In genomic region chr12:106671840-106672239, GRCh38 we compare ENCODE assay signal across 2 cellular contexts.
TF ChIP-seq lines count a peak whose summit lies in the region.

No MANE protein-coding gene starts in this region.

TF ChIP-seq in GM23338, 12 proteins besides CTCF, POLR2A, EP300 and RAD21:
- TF ChIP-seq, protein P1, sequence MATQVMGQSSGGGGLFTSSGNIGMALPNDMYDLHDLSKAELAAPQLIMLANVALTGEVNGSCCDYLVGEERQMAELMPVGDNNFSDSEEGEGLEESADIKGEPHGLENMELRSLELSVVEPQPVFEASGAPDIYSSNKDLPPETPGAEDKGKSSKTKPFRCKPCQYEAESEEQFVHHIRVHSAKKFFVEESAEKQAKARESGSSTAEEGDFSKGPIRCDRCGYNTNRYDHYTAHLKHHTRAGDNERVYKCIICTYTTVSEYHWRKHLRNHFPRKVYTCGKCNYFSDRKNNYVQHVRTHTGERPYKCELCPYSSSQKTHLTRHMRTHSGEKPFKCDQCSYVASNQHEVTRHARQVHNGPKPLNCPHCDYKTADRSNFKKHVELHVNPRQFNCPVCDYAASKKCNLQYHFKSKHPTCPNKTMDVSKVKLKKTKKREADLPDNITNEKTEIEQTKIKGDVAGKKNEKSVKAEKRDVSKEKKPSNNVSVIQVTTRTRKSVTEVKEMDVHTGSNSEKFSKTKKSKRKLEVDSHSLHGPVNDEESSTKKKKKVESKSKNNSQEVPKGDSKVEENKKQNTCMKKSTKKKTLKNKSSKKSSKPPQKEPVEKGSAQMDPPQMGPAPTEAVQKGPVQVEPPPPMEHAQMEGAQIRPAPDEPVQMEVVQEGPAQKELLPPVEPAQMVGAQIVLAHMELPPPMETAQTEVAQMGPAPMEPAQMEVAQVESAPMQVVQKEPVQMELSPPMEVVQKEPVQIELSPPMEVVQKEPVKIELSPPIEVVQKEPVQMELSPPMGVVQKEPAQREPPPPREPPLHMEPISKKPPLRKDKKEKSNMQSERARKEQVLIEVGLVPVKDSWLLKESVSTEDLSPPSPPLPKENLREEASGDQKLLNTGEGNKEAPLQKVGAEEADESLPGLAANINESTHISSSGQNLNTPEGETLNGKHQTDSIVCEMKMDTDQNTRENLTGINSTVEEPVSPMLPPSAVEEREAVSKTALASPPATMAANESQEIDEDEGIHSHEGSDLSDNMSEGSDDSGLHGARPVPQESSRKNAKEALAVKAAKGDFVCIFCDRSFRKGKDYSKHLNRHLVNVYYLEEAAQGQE (IDR thresholded peaks at IDR 0.05; ENCODE audit: unreplicated experiment) = no peak
- no peak for TF ChIP-seq NANOG (IDR thresholded peaks at IDR 0.05; ENCODE audit: borderline replicate concordance)
- TF ChIP-seq, protein P2, sequence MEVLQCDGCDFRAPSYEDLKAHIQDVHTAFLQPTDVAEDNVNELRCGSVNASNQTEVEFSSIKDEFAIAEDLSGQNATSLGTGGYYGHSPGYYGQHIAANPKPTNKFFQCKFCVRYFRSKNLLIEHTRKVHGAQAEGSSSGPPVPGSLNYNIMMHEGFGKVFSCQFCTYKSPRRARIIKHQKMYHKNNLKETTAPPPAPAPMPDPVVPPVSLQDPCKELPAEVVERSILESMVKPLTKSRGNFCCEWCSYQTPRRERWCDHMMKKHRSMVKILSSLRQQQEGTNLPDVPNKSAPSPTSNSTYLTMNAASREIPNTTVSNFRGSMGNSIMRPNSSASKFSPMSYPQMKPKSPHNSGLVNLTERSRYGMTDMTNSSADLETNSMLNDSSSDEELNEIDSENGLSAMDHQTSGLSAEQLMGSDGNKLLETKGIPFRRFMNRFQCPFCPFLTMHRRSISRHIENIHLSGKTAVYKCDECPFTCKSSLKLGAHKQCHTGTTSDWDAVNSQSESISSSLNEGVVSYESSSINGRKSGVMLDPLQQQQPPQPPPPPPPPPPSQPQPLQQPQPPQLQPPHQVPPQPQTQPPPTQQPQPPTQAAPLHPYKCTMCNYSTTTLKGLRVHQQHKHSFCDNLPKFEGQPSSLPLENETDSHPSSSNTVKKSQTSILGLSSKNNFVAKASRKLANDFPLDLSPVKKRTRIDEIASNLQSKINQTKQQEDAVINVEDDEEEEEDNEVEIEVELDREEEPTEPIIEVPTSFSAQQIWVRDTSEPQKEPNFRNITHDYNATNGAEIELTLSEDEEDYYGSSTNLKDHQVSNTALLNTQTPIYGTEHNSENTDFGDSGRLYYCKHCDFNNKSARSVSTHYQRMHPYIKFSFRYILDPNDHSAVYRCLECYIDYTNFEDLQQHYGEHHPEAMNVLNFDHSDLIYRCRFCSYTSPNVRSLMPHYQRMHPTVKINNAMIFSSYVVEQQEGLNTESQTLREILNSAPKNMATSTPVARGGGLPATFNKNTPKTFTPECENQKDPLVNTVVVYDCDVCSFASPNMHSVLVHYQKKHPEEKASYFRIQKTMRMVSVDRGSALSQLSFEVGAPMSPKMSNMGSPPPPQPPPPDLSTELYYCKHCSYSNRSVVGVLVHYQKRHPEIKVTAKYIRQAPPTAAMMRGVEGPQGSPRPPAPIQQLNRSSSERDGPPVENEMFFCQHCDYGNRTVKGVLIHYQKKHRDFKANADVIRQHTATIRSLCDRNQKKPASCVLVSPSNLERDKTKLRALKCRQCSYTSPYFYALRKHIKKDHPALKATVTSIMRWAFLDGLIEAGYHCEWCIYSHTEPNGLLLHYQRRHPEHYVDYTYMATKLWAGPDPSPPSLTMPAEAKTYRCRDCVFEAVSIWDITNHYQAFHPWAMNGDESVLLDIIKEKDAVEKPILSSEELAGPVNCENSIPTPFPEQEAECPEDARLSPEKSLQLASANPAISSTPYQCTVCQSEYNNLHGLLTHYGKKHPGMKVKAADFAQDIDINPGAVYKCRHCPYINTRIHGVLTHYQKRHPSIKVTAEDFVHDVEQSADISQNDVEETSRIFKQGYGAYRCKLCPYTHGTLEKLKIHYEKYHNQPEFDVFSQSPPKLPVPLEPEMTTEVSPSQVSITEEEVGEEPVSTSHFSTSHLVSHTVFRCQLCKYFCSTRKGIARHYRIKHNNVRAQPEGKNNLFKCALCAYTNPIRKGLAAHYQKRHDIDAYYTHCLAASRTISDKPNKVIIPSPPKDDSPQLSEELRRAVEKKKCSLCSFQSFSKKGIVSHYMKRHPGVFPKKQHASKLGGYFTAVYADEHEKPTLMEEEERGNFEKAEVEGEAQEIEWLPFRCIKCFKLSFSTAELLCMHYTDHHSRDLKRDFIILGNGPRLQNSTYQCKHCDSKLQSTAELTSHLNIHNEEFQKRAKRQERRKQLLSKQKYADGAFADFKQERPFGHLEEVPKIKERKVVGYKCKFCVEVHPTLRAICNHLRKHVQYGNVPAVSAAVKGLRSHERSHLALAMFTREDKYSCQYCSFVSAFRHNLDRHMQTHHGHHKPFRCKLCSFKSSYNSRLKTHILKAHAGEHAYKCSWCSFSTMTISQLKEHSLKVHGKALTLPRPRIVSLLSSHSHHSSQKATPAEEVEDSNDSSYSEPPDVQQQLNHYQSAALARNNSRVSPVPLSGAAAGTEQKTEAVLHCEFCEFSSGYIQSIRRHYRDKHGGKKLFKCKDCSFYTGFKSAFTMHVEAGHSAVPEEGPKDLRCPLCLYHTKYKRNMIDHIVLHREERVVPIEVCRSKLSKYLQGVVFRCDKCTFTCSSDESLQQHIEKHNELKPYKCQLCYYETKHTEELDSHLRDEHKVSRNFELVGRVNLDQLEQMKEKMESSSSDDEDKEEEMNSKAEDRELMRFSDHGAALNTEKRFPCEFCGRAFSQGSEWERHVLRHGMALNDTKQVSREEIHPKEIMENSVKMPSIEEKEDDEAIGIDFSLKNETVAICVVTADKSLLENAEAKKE (CRISPR knock-in tag; IDR thresholded peaks at IDR 0.05) = no peak

TF ChIP-seq in H1, 55 proteins besides CTCF, POLR2A, EP300 and RAD21:
- TF ChIP-seq SAP30 (IDR thresholded peaks at IDR 0.05; ENCODE audit: insufficient read depth, insufficient replicate concordance, low read length) (no peak), CHD1 (IDR thresholded peaks at IDR 0.05; ENCODE audit: low read depth, low read length) (no peak), CTBP2 (IDR thresholded peaks at IDR 0.05; ENCODE audit: borderline replicate concordance, insufficient read depth, insufficient read length, low read length) (no peak), SIRT6 (IDR thresholded peaks at IDR 0.05; ENCODE audit: low read length) (no peak), TEAD4 (IDR thresholded peaks at IDR 0.05; ENCODE audit: low read depth, low read length) (no peak), SP4 (IDR thresholded peaks at IDR 0.05; ENCODE audit: low read length) (no peak), ZNF274 (IDR thresholded peaks at IDR 0.05; ENCODE audit: borderline replicate concordance, extremely low read depth, low read length) (no peak), TAF7 (optimal IDR thresholded peaks at IDR 0.05; ENCODE audit: borderline replicate concordance, low read depth, low read length) (no peak), TBP (IDR thresholded peaks at IDR 0.05; ENCODE audit: low read depth, low read length) (no peak), POU5F1 (IDR thresholded peaks at IDR 0.05; ENCODE audit: low read depth, low read length) (no peak)
- TF ChIP-seq, protein P3, sequence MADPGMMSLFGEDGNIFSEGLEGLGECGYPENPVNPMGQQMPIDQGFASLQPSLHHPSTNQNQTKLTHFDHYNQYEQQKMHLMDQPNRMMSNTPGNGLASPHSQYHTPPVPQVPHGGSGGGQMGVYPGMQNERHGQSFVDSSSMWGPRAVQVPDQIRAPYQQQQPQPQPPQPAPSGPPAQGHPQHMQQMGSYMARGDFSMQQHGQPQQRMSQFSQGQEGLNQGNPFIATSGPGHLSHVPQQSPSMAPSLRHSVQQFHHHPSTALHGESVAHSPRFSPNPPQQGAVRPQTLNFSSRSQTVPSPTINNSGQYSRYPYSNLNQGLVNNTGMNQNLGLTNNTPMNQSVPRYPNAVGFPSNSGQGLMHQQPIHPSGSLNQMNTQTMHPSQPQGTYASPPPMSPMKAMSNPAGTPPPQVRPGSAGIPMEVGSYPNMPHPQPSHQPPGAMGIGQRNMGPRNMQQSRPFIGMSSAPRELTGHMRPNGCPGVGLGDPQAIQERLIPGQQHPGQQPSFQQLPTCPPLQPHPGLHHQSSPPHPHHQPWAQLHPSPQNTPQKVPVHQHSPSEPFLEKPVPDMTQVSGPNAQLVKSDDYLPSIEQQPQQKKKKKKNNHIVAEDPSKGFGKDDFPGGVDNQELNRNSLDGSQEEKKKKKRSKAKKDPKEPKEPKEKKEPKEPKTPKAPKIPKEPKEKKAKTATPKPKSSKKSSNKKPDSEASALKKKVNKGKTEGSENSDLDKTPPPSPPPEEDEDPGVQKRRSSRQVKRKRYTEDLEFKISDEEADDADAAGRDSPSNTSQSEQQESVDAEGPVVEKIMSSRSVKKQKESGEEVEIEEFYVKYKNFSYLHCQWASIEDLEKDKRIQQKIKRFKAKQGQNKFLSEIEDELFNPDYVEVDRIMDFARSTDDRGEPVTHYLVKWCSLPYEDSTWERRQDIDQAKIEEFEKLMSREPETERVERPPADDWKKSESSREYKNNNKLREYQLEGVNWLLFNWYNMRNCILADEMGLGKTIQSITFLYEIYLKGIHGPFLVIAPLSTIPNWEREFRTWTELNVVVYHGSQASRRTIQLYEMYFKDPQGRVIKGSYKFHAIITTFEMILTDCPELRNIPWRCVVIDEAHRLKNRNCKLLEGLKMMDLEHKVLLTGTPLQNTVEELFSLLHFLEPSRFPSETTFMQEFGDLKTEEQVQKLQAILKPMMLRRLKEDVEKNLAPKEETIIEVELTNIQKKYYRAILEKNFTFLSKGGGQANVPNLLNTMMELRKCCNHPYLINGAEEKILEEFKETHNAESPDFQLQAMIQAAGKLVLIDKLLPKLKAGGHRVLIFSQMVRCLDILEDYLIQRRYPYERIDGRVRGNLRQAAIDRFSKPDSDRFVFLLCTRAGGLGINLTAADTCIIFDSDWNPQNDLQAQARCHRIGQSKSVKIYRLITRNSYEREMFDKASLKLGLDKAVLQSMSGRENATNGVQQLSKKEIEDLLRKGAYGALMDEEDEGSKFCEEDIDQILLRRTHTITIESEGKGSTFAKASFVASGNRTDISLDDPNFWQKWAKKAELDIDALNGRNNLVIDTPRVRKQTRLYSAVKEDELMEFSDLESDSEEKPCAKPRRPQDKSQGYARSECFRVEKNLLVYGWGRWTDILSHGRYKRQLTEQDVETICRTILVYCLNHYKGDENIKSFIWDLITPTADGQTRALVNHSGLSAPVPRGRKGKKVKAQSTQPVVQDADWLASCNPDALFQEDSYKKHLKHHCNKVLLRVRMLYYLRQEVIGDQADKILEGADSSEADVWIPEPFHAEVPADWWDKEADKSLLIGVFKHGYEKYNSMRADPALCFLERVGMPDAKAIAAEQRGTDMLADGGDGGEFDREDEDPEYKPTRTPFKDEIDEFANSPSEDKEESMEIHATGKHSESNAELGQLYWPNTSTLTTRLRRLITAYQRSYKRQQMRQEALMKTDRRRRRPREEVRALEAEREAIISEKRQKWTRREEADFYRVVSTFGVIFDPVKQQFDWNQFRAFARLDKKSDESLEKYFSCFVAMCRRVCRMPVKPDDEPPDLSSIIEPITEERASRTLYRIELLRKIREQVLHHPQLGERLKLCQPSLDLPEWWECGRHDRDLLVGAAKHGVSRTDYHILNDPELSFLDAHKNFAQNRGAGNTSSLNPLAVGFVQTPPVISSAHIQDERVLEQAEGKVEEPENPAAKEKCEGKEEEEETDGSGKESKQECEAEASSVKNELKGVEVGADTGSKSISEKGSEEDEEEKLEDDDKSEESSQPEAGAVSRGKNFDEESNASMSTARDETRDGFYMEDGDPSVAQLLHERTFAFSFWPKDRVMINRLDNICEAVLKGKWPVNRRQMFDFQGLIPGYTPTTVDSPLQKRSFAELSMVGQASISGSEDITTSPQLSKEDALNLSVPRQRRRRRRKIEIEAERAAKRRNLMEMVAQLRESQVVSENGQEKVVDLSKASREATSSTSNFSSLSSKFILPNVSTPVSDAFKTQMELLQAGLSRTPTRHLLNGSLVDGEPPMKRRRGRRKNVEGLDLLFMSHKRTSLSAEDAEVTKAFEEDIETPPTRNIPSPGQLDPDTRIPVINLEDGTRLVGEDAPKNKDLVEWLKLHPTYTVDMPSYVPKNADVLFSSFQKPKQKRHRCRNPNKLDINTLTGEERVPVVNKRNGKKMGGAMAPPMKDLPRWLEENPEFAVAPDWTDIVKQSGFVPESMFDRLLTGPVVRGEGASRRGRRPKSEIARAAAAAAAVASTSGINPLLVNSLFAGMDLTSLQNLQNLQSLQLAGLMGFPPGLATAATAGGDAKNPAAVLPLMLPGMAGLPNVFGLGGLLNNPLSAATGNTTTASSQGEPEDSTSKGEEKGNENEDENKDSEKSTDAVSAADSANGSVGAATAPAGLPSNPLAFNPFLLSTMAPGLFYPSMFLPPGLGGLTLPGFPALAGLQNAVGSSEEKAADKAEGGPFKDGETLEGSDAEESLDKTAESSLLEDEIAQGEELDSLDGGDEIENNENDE (IDR thresholded peaks at IDR 0.05; ENCODE audit: insufficient replicate concordance, low read length) = no peak
